Comparison of ENCODE assay signal across 22 cellular contexts in genomic region chr7:86786376-86786775, GRCh38.
DNase-seq lines count a peak whose midpoint lies in the region; ATAC-seq and TF ChIP-seq lines count a peak whose summit lies in the region.
"Had no signal": no experiment of that assay in that cellular context is flagged by ENCODE, and none has a peak within 500 bp of the region (broad histone marks: within the 10 kb centered on the region; RNA-seq: fewer than 3 reads in every experiment).

No MANE protein-coding gene starts in this region.

- no peak for TF ChIP-seq CTCF in activated B cell treated with CpG ODN at 0.5 μM for 24 hours (IDR thresholded peaks at IDR 0.05)
- no peak for TF ChIP-seq CTCF in PC-3 (conservative IDR thresholded peaks at IDR 0.05; ENCODE audit: low read depth, low read length)
- TF ChIP-seq CTCF in adrenal gland (IDR thresholded peaks at IDR 0.05) = no peak
- TF ChIP-seq CTCF in endothelial cell (IDR thresholded peaks at IDR 0.05; ENCODE audit: unreplicated experiment) = no peak

- intact Hi-C loops in activated B cell treated with CpG ODN at 0.5 μM for 24 hours (cut with micrococcal nuclease) (no loop called here), PC-3 (cut with micrococcal nuclease) (no loop called here), adrenal gland (cut with DNase I) (no loop called here)

- no peak for ATAC-seq in activated naive CD8-positive, alpha-beta T cell treated with anti-CD3 and anti-CD28 coated beads, Interleukin-2, amount 10 ng/mL, durations not matched to agents 7 days and 5 days (ENCODE audit: low read depth)
- ATAC-seq in activated naive CD8-positive, alpha-beta T cell treated with anti-CD3 and anti-CD28 coated beads, Interleukin-2, amount 50 U/mL, for 24 hours = no peak
- no peak for ATAC-seq in activated B cell treated with CpG ODN at 0.5 μM for 24 hours (ENCODE audit: low read depth)
- ATAC-seq in PC-3 = no peak
- ATAC-seq: CD8-positive, alpha-beta T cell; Panc1 had no signal

- H3K18ac ChIP-seq in mesenchymal stem cell (ENCODE audit: low read depth in 1 of 2, low read length in 2 of 2) = no peak overlapping the region

- no peak overlapping the region for H2BK12ac ChIP-seq in mesenchymal stem cell (ENCODE audit: low read length in 2 of 2)

- H3K9ac ChIP-seq in mesenchymal stem cell (ENCODE audit: low read length) (no peak overlapping the region), PC-3 (ENCODE audit: low read length) (no peak overlapping the region)

- POLR2A ChIA-PET in activated naive CD8-positive, alpha-beta T cell treated with anti-CD3 and anti-CD28 coated beads, Interleukin-2, amount 10 ng/mL, durations not matched to agents 7 days and 5 days (lab: Charles Lee) = no interaction called here
- POLR2A ChIA-PET in activated B cell treated with CpG ODN at 0.5 μM for 24 hours (lab: Charles Lee) (no interaction called here), PC-3 (lab: Charles Lee; ENCODE audit: unreplicated experiment) (no interaction called here)

- H3F3A ChIP-seq in PC-3 (ENCODE audit: low read length, unreplicated experiment) = no peaks in the 10 kb centered on the region

- no peak overlapping the region for H3K27ac Mint-ChIP-seq in activated naive CD8-positive, alpha-beta T cell treated with anti-CD3 and anti-CD28 coated beads, Interleukin-2, amount 10 ng/mL, durations not matched to agents 7 days and 5 days
- no peak overlapping the region for H3K27ac Mint-ChIP-seq in activated naive CD8-positive, alpha-beta T cell treated with anti-CD3 and anti-CD28 coated beads, Interleukin-2, amount 50 U/mL, for 24 hours
- no peak overlapping the region for H3K27ac Mint-ChIP-seq in activated B cell treated with CpG ODN at 0.5 μM for 24 hours
- H3K27ac Mint-ChIP-seq in endothelial cell (ENCODE audit: unreplicated experiment) = no peak overlapping the region
- H3K27ac Mint-ChIP-seq: B cell; CD8-positive, alpha-beta T cell had no signal

- H3K4me2 ChIP-seq in mesenchymal stem cell (ENCODE audit: low read length, poor library complexity, severe bottlenecking) = no peak overlapping the region
- H3K4me2 ChIP-seq in PC-3 (ENCODE audit: low read length) = no peak overlapping the region

- H3K4me1 ChIP-seq in mesenchymal stem cell (ENCODE audit: control insufficient read depth, insufficient read depth, low read depth, low read length) = no peaks in the 10 kb centered on the region
- no peaks in the 10 kb centered on the region for H3K4me1 ChIP-seq in PC-3 (ENCODE audit: insufficient read depth, low read length)
- H3K4me1 ChIP-seq in adrenal gland (replicated peaks in 1 of 2) = no peaks in the 10 kb centered on the region
- H3K4me1 ChIP-seq: Caco-2 had no signal

- no peaks in the 10 kb centered on the region for H3K27me3 ChIP-seq in mesenchymal stem cell (ENCODE audit: control insufficient read depth in 1 of 2, insufficient read depth in 1 of 2, low read length in 2 of 2)
- H3K27me3 ChIP-seq in PC-3 (ENCODE audit: low read length) = no peaks in the 10 kb centered on the region
- no peaks in the 10 kb centered on the region for H3K27me3 ChIP-seq in adrenal gland

- peak; percentile 15 for DNase-seq in activated naive CD8-positive, alpha-beta T cell treated with anti-CD3 and anti-CD28 coated beads, Interleukin-2, amount 10 ng/mL, durations not matched to agents 7 days and 5 days
- DNase-seq in activated naive CD8-positive, alpha-beta T cell treated with anti-CD3 and anti-CD28 coated beads, Interleukin-2, amount 50 U/mL, for 24 hours = no peak
- DNase-seq in activated B cell treated with CpG ODN at 0.5 μM for 24 hours (no peak), mesenchymal stem cell (no peak), PC-3 (no peak), adrenal gland (no peak), endothelial cell (ENCODE audit: low spot score) (no peak)
- DNase-seq: Caco-2; CD8-positive, alpha-beta T cell; EL; GDM1; KBM-7; NCI-H2029; NCI-H446 treated with DMSO at 0.1 percent for 48 hours; NCI-H526; NCI-H82; SIG-M5 had no signal

- no peak overlapping the region for H4K8ac ChIP-seq in mesenchymal stem cell (ENCODE audit: low read length)

- H2AFZ ChIP-seq in mesenchymal stem cell (ENCODE audit: low read depth, low read length) (peak overlapping the region; percentile 36), PC-3 (ENCODE audit: low read length) (no peak overlapping the region)

- 97% methylated on average over 36 of the region's 36 CpGs for WGBS in mesenchymal stem cell
- 96 to 98% (median 98%) methylated on average over 26 to 36 of the region's 36 CpGs for WGBS in adrenal gland, 4 donors

- no peaks in the 10 kb centered on the region for H3K36me3 Mint-ChIP-seq in activated naive CD8-positive, alpha-beta T cell treated with anti-CD3 and anti-CD28 coated beads, Interleukin-2, amount 10 ng/mL, durations not matched to agents 7 days and 5 days
- H3K36me3 Mint-ChIP-seq in activated naive CD8-positive, alpha-beta T cell treated with anti-CD3 and anti-CD28 coated beads, Interleukin-2, amount 50 U/mL, for 24 hours (ENCODE audit: low read depth) = no peaks in the 10 kb centered on the region
- H3K36me3 Mint-ChIP-seq in activated B cell treated with CpG ODN at 0.5 μM for 24 hours (ENCODE audit: low read depth) (no peaks in the 10 kb centered on the region), endothelial cell (ENCODE audit: low read depth, unreplicated experiment) (no peaks in the 10 kb centered on the region)
- H3K36me3 Mint-ChIP-seq: CD8-positive, alpha-beta T cell had no signal

- H3K36me3 ChIP-seq in mesenchymal stem cell (ENCODE audit: control insufficient read depth in 1 of 2, insufficient read depth in 2 of 2, low read depth in 1 of 2, low read length in 2 of 2) (no peaks in the 10 kb centered on the region), PC-3 (ENCODE audit: low read depth, low read length) (no peaks in the 10 kb centered on the region), adrenal gland (replicated peaks in 1 of 2) (no peaks in the 10 kb centered on the region)

- no peak overlapping the region for H3K4ac ChIP-seq in mesenchymal stem cell (ENCODE audit: low read depth in 1 of 2, low read length in 2 of 2)

- H3K23ac ChIP-seq in mesenchymal stem cell (ENCODE audit: low read length in 2 of 2) = no peak overlapping the region

- H2AK5ac ChIP-seq in mesenchymal stem cell (ENCODE audit: low read length, severe bottlenecking) = no peak overlapping the region

- no peaks in the 10 kb centered on the region for H3K79me1 ChIP-seq in mesenchymal stem cell (replicated peaks; ENCODE audit: low read length, poor library complexity, severe bottlenecking)

- no peaks in the 10 kb centered on the region for H4K20me1 ChIP-seq in PC-3 (ENCODE audit: low read length)

- no peaks in the 10 kb centered on the region for H3K4me1 Mint-ChIP-seq in activated naive CD8-positive, alpha-beta T cell treated with anti-CD3 and anti-CD28 coated beads, Interleukin-2, amount 10 ng/mL, durations not matched to agents 7 days and 5 days
- H3K4me1 Mint-ChIP-seq in activated naive CD8-positive, alpha-beta T cell treated with anti-CD3 and anti-CD28 coated beads, Interleukin-2, amount 50 U/mL, for 24 hours = no peaks in the 10 kb centered on the region
- H3K4me1 Mint-ChIP-seq in activated B cell treated with CpG ODN at 0.5 μM for 24 hours (peaks cover 18% of the 10 kb centered on the region), endothelial cell (ENCODE audit: unreplicated experiment) (peaks cover 8% of the 10 kb centered on the region)

- TF ChIP-seq POLR2A in adrenal gland (IDR thresholded peaks at IDR 0.05) = no peak

- H3K4me3 Mint-ChIP-seq in activated naive CD8-positive, alpha-beta T cell treated with anti-CD3 and anti-CD28 coated beads, Interleukin-2, amount 10 ng/mL, durations not matched to agents 7 days and 5 days = no peak overlapping the region
- H3K4me3 Mint-ChIP-seq in activated naive CD8-positive, alpha-beta T cell treated with anti-CD3 and anti-CD28 coated beads, Interleukin-2, amount 50 U/mL, for 24 hours = no peak overlapping the region
- H3K4me3 Mint-ChIP-seq in activated B cell treated with CpG ODN at 0.5 μM for 24 hours (peak overlapping the region; percentile 9), endothelial cell (ENCODE audit: unreplicated experiment) (no peak overlapping the region)
- H3K4me3 Mint-ChIP-seq: B cell; CD8-positive, alpha-beta T cell had no signal

- H3K9me3 ChIP-seq in mesenchymal stem cell (ENCODE audit: control insufficient read depth, low read length) = no peaks in the 10 kb centered on the region
- H3K9me3 ChIP-seq in PC-3 (ENCODE audit: low read length) = no peaks in the 10 kb centered on the region
- H3K9me3 ChIP-seq in adrenal gland (replicated peaks in 1 of 3) = no peaks in the 10 kb centered on the region
- H3K9me3 ChIP-seq: Caco-2 had no signal

- CTCF ChIA-PET in activated B cell treated with CpG ODN at 0.5 μM for 24 hours (lab: Charles Lee) (no interaction called here), PC-3 (lab: Charles Lee) (no interaction called here)

- no peak overlapping the region for H2BK15ac ChIP-seq in mesenchymal stem cell (ENCODE audit: low read depth, poor library complexity, severe bottlenecking)

- H3K27ac ChIP-seq in mesenchymal stem cell (ENCODE audit: low read length, poor library complexity, severe bottlenecking) (no peak overlapping the region), PC-3 (ENCODE audit: low read length) (no peak overlapping the region), adrenal gland (no peak overlapping the region)
- H3K27ac ChIP-seq: 22Rv1, C4-2B, SK-N-MC had no signal

- no peaks in the 10 kb centered on the region for H3K27me3 Mint-ChIP-seq in activated naive CD8-positive, alpha-beta T cell treated with anti-CD3 and anti-CD28 coated beads, Interleukin-2, amount 10 ng/mL, durations not matched to agents 7 days and 5 days
- H3K27me3 Mint-ChIP-seq in activated naive CD8-positive, alpha-beta T cell treated with anti-CD3 and anti-CD28 coated beads, Interleukin-2, amount 50 U/mL, for 24 hours = no peaks in the 10 kb centered on the region
- H3K27me3 Mint-ChIP-seq in activated B cell treated with CpG ODN at 0.5 μM for 24 hours = no peaks in the 10 kb centered on the region
- H3K27me3 Mint-ChIP-seq in endothelial cell (ENCODE audit: unreplicated experiment) = no peaks in the 10 kb centered on the region
- H3K27me3 Mint-ChIP-seq: B cell had no signal

- no peaks in the 10 kb centered on the region for H3K79me2 ChIP-seq in PC-3 (ENCODE audit: low read length)

- H3K9me3 Mint-ChIP-seq in activated naive CD8-positive, alpha-beta T cell treated with anti-CD3 and anti-CD28 coated beads, Interleukin-2, amount 10 ng/mL, durations not matched to agents 7 days and 5 days = no peaks in the 10 kb centered on the region
- H3K9me3 Mint-ChIP-seq in activated naive CD8-positive, alpha-beta T cell treated with anti-CD3 and anti-CD28 coated beads, Interleukin-2, amount 50 U/mL, for 24 hours = no peaks in the 10 kb centered on the region
- no peaks in the 10 kb centered on the region for H3K9me3 Mint-ChIP-seq in activated B cell treated with CpG ODN at 0.5 μM for 24 hours
- H3K9me3 Mint-ChIP-seq in endothelial cell (ENCODE audit: unreplicated experiment) = no peaks in the 10 kb centered on the region
- H3K9me3 Mint-ChIP-seq: CD8-positive, alpha-beta T cell had no signal

- H4K91ac ChIP-seq in mesenchymal stem cell (ENCODE audit: low read length) = no peak overlapping the region

- no peak overlapping the region for H2BK120ac ChIP-seq in mesenchymal stem cell (ENCODE audit: low read depth, low read length)

- no peak overlapping the region for H3K4me3 ChIP-seq in mesenchymal stem cell (ENCODE audit: insufficient read depth in 1 of 2, low read depth in 1 of 2, low read length in 2 of 2)
- no peak overlapping the region for H3K4me3 ChIP-seq in PC-3 (ENCODE audit: low read length)
- H3K4me3 ChIP-seq in adrenal gland = no peak overlapping the region
- H3K4me3 ChIP-seq: SK-N-MC had no signal

- no peak overlapping the region for H3K14ac ChIP-seq in mesenchymal stem cell (ENCODE audit: low read length in 2 of 2)

- H2BK5ac ChIP-seq in mesenchymal stem cell (ENCODE audit: low read depth, low read length, poor library complexity, severe bottlenecking) = no peak overlapping the region

- H3K9me2 ChIP-seq in PC-3 (replicated peaks; ENCODE audit: low read length) = no peaks in the 10 kb centered on the region

- BruUV-seq in PC-3 (replicated peaks; lab: Mats Ljungman, UMichigan) = no TSS peak
